In the genomic region with DNA sequence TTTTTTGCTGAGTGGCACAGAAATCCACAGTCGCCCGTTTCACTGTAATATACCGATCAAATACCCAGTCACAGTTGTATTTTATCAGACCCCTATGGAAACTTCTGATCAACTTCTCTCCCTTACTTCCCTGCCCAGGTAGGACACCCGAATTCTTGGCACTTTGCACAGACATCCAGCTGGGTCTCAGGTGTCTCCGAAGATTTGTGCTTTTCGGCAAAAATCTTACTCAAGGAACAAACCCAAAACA, we compare ENCODE assay signal across 8 cellular contexts. TPM values are rescaled to one million over a fixed set of nuclear protein-coding genes. Genes with fewer than 3 reads are reported as not detected.
A peak's percentile ranks its signal among the peaks of the same experiment; 100 is the strongest.
DNase-seq lines count a peak whose midpoint lies in the region; ATAC-seq and TF ChIP-seq lines count a peak whose summit lies in the region.

No MANE protein-coding gene starts in this region.

- H3K27ac ChIP-seq in KOPT-K1 (ENCODE audit: low read depth, low read length, poor library complexity, severe bottlenecking) (peak overlapping the region; percentile 51), coronary artery (no peak overlapping the region)

- no peaks in the 10 kb centered on the region for H3K9me3 ChIP-seq in KOPT-K1 (ENCODE audit: insufficient read depth, low read length, poor library complexity, severe bottlenecking)

- no peaks in the 10 kb centered on the region for H3K9me3 Mint-ChIP-seq in naive B cell

- no peak for TF ChIP-seq POLR2A in erythroblast (IDR thresholded peaks at IDR 0.05; ENCODE audit: low read length)

- peaks cover 31 to 37% (median 34%) of the 10 kb centered on the region in 3 donors for H3K4me1 Mint-ChIP-seq in naive B cell

- DNase-seq in AG09309 (ENCODE audit: low read depth) = no peak
- no peak for DNase-seq in coronary artery (ENCODE audit: low spot score)
- DNase-seq in naive B cell = no peak
- DNase-seq in glomerular visceral epithelial cell (ENCODE audit: extremely low spot score) = no peak
- DNase-seq in GM10266 (ENCODE audit: extremely low spot score) = no peak
- DNase-seq in erythroblast (lab: John Stamatoyannopoulos, UW) = no peak
- no peak for DNase-seq in NCI-H524 (lab: John Stamatoyannopoulos, UW)

- no peaks in the 10 kb centered on the region for H3K36me3 ChIP-seq in KOPT-K1 (ENCODE audit: insufficient read depth, low read length)

- no peaks in the 10 kb centered on the region for H3K27me3 Mint-ChIP-seq in naive B cell

- H3K4me3 ChIP-seq in AG09309 (ENCODE audit: control insufficient read depth, low read depth, low read length) = peak overlapping the region; percentile 69
- peak overlapping the region; percentile 76 for H3K4me3 ChIP-seq in coronary artery

- H3K36me3 Mint-ChIP-seq in naive B cell = no peaks in the 10 kb centered on the region

- peak overlapping the region in 5 of 6 donors; percentile 28 to 96 (median 80) for H3K27ac Mint-ChIP-seq in naive B cell

- peak overlapping the region; percentile 78 to 97 (median 91) for H3K4me3 Mint-ChIP-seq in naive B cell

- TF ChIP-seq CTCF in AG09309 (IDR thresholded peaks at IDR 0.05; ENCODE audit: control insufficient read depth, insufficient read depth, low read depth, low read length, missing control alignments) = no peak
- no peak for TF ChIP-seq CTCF in coronary artery (IDR thresholded peaks at IDR 0.05)
- TF ChIP-seq CTCF in GM10266 (IDR thresholded peaks at IDR 0.05; ENCODE audit: control insufficient read depth, insufficient read depth, low read depth, missing control alignments) = no peak

- no peak for ATAC-seq in naive B cell (ENCODE audit: low read depth in 2 of 2)

RNA-seq across cellular contexts. Expression of a gene that starts 0.6 kb away (rescaled TPM):
- 1 to 10 TPM in 4 of 6 donors, under 1 TPM in 1, not detected in 1; 0.95 to 3.1 (median 2.3) TPM for polyA plus RNA-seq in naive B cell (ENCODE audit: low read depth in 6 of 6)
